Comparison of ENCODE assay signal across 10 cellular contexts in genomic region chr1:221394011-221394544, GRCh38.
DNase-seq lines count a peak whose midpoint lies in the region; ATAC-seq and TF ChIP-seq lines count a peak whose summit lies in the region.
"Had no signal": no experiment of that assay in that cellular context is flagged by ENCODE, and none has a peak within 500 bp of the region (broad histone marks: within the 10 kb centered on the region; RNA-seq: fewer than 3 reads in every experiment).

No MANE protein-coding gene starts in this region.

- H3K9me3 ChIP-seq in adrenal gland (replicated peaks in 1 of 3) (no peaks in the 10 kb centered on the region), esophagus muscularis mucosa (peaks cover 0 to 6% (median 0%) of the 10 kb centered on the region in 4 donors), trophoblast cell (ENCODE audit: insufficient read depth, low read depth, low read length) (no peaks in the 10 kb centered on the region)

- no peak overlapping the region for H3K9ac ChIP-seq in trophoblast cell (ENCODE audit: low read length)

- H3K4me2 ChIP-seq in trophoblast cell (ENCODE audit: low read length) = no peak overlapping the region

- no peak overlapping the region for H2BK12ac ChIP-seq in trophoblast cell (ENCODE audit: low read length)

- H3K4me3 ChIP-seq in adrenal gland = no peak overlapping the region
- H3K4me3 ChIP-seq in esophagus muscularis mucosa = no peak overlapping the region
- H3K4me3 ChIP-seq in trophoblast cell (ENCODE audit: low read depth, low read length) = no peak overlapping the region

- no peaks in the 10 kb centered on the region for H3K79me1 ChIP-seq in trophoblast cell (ENCODE audit: low read length)

- no peak overlapping the region for H3K14ac ChIP-seq in trophoblast cell (ENCODE audit: low read length)

- no peaks in the 10 kb centered on the region for H3K4me1 ChIP-seq in adrenal gland (replicated peaks in 1 of 2)
- peaks cover 0 to 26% (median 17%) of the 10 kb centered on the region in 4 donors for H3K4me1 ChIP-seq in esophagus muscularis mucosa
- peaks cover 5 to 7% of the 10 kb centered on the region in 2 experiments for H3K4me1 ChIP-seq in trophoblast cell (ENCODE audit: control insufficient read depth in 1 of 2, insufficient read depth in 2 of 2, low read length in 2 of 2)

- no peak overlapping the region for H4K91ac ChIP-seq in trophoblast cell (ENCODE audit: low read depth, low read length)

- no peak overlapping the region for H3K4ac ChIP-seq in trophoblast cell (ENCODE audit: low read depth, low read length)

- no peaks in the 10 kb centered on the region for H3K36me3 ChIP-seq in adrenal gland (replicated peaks in 1 of 2)
- no peaks in the 10 kb centered on the region for H3K36me3 ChIP-seq in esophagus muscularis mucosa
- no peaks in the 10 kb centered on the region for H3K36me3 ChIP-seq in trophoblast cell (ENCODE audit: control insufficient read depth in 1 of 2, insufficient read depth in 2 of 2, low read length in 2 of 2)

- H4K8ac ChIP-seq in trophoblast cell (ENCODE audit: low read depth, low read length) = no peak overlapping the region

- H3K23ac ChIP-seq in trophoblast cell (ENCODE audit: low read length) = no peak overlapping the region

- H3K79me2 ChIP-seq in trophoblast cell (ENCODE audit: control insufficient read depth, insufficient read depth, low read length, poor library complexity) = no peaks in the 10 kb centered on the region

- no peak overlapping the region for H3K18ac ChIP-seq in trophoblast cell (ENCODE audit: low read length)

- TF ChIP-seq EP300 in esophagus muscularis mucosa (IDR thresholded peaks at IDR 0.05) = no peak

- no peak overlapping the region for H2BK120ac ChIP-seq in trophoblast cell (ENCODE audit: insufficient read depth, low read length, poor library complexity)

- ATAC-seq in HG02642 (IDR thresholded peaks at IDR 0.05; ENCODE audit: poor library complexity, unreplicated experiment) = no peak

- WGBS in adrenal gland, 4 donors = 42 to 61% (median 49%) methylated on average over 6 of the region's 6 CpGs
- WGBS in esophagus muscularis mucosa = 42% methylated on average over 6 of the region's 6 CpGs
- WGBS in trophoblast cell (ENCODE audit: extremely low coverage, insufficient coverage, insufficient read length) = no CpG with 5 or more reads among the region's 6 CpGs

- no peak for TF ChIP-seq CTCF in adrenal gland (IDR thresholded peaks at IDR 0.05)
- TF ChIP-seq CTCF in esophagus muscularis mucosa (IDR thresholded peaks at IDR 0.05) = no peak

- H2AK5ac ChIP-seq in trophoblast cell (ENCODE audit: low read length) = no peak overlapping the region

- H3K27me3 ChIP-seq in adrenal gland (no peaks in the 10 kb centered on the region), esophagus muscularis mucosa (no peaks in the 10 kb centered on the region), trophoblast cell (ENCODE audit: insufficient read depth, low read length) (no peaks in the 10 kb centered on the region)

- TF ChIP-seq POLR2A in adrenal gland (IDR thresholded peaks at IDR 0.05) (no peak), esophagus muscularis mucosa (IDR thresholded peaks at IDR 0.05; ENCODE audit: low read depth) (no peak)

- H4K12ac ChIP-seq in trophoblast cell (ENCODE audit: low read depth, low read length) = no peak overlapping the region

- H3K27ac ChIP-seq in adrenal gland = no peak overlapping the region
- H3K27ac ChIP-seq in esophagus muscularis mucosa (replicated peaks in 1 of 4) = no peak overlapping the region
- H3K27ac ChIP-seq in trophoblast cell (ENCODE audit: low read depth, low read length) = no peak overlapping the region

- DNase-seq in COR-L47 (lab: John Stamatoyannopoulos, UW) (peak; percentile 65), M059J (ENCODE audit: low read depth) (peak; percentile 98), adrenal gland (peak in 4 of 7 donors; percentile 17 to 41 (median 20)), kidney glomerular epithelial cell (lab: John Stamatoyannopoulos, UW) (peak; percentile 91), esophagus muscularis mucosa (ENCODE audit: extremely low spot score) (no peak), trophoblast cell (no peak), NK-92 (lab: John Stamatoyannopoulos, UW; ENCODE audit: unreplicated experiment) (no peak)
- DNase-seq: activated effector memory CD4-positive, alpha-beta T cell treated with Interleukin-2 at 50 U/mL for 16 hours; midbrain had no signal

- H2AFZ ChIP-seq in trophoblast cell (ENCODE audit: insufficient read depth, low read length, poor library complexity) = no peak overlapping the region

- no peak overlapping the region for H2BK5ac ChIP-seq in trophoblast cell (ENCODE audit: low read depth, low read length, poor library complexity)

- intact Hi-C loops in adrenal gland (cut with DNase I) (no loop called here), esophagus muscularis mucosa (cut with DNase I) (no loop called here)

Comparison
In these comparisons a context has a peak if more than half of its experiments do, and no peak if none do; other contexts are left out.
1. DNase-seq: peak in COR-L47 (single experiment), M059J (single experiment), adrenal gland (4 of 7) and kidney glomerular epithelial cell (single experiment); none in esophagus muscularis mucosa (single experiment), trophoblast cell (0 of 2) and NK-92 (single experiment).